14 cellular contexts compared by ENCODE assay signal in genomic region chr1:220056374-220056773, GRCh38.
"Had no signal": no experiment of that assay in that cellular context is flagged by ENCODE, and none has a peak within 500 bp of the region (broad histone marks: within the 10 kb centered on the region; RNA-seq: fewer than 3 reads in every experiment).

No MANE protein-coding gene starts in this region.

- H3K4me3 Mint-ChIP-seq: neural progenitor cell had no signal

- H3K4me1 Mint-ChIP-seq: neural progenitor cell had no signal

- H3K4me1 ChIP-seq: foreskin keratinocyte, pancreas, SJSA1 had no signal

- H3K36me3 ChIP-seq: neural progenitor cell had no signal

- H3K9me3 ChIP-seq: pancreas, SJSA1 had no signal

- H3K36me3 Mint-ChIP-seq: neural progenitor cell had no signal

- ATAC-seq: foreskin keratinocyte, left lobe of liver, pancreas had no signal

- H3K27me3 ChIP-seq: cardiac muscle cell, foreskin keratinocyte, neural progenitor cell, pancreas, SJSA1 had no signal

- H3K4me3 ChIP-seq: cardiac muscle cell, neural progenitor cell, pancreas, SJSA1 had no signal

- H3K27ac ChIP-seq: cardiac muscle cell, foreskin keratinocyte, neural progenitor cell, pancreas, SJSA1, VCaP had no signal

- H3K27ac Mint-ChIP-seq: activated T-helper 2 cell treated with anti-CD3 and anti-CD28 coated beads, Interferon-gamma antibody, Interleukin-2, Interleukin-4, amounts not matched to agents 10 μg/mL and 5 μg/mL and 100 μg/mL, durations not matched to agents 14 hours and 24 hours and 36 hours; neural progenitor cell had no signal

- DNase-seq: activated CD4-positive, alpha-beta T cell treated with anti-CD3 and anti-CD28 coated beads for 4 hours; foreskin keratinocyte; head of caudate nucleus; islet precursor cell; pancreas; stimulated activated CD4-positive, alpha-beta T cell treated with anti-CD3 and anti-CD28 coated beads, Interleukin-4, amount 100 ng/mL, for 1 hour; stimulated activated CD8-positive, alpha-beta memory T cell treated with anti-CD3 and anti-CD28 coated beads, Interleukin-4, amount 100 ng/mL, for 48 hours; SW 1271 had no signal

- H3K9me3 Mint-ChIP-seq: activated T-helper 2 cell treated with anti-CD3 and anti-CD28 coated beads, Interferon-gamma antibody, Interleukin-2, Interleukin-4, amounts not matched to agents 10 μg/mL and 5 μg/mL and 100 μg/mL, durations not matched to agents 14 hours and 24 hours and 36 hours; neural progenitor cell had no signal
